ENCODE assay signal across 1 cellular context in genomic region chr1:112902221-112902620, GRCh38.
TF ChIP-seq lines count a peak whose summit lies in the region.

No MANE protein-coding gene starts in this region.

TF ChIP-seq in K562, 482 proteins besides CTCF, POLR2A, EP300 and RAD21 (continued from another document and continues in another):
- no peak for TF ChIP-seq ZNF609 (CRISPR knock-in tag; IDR thresholded peaks at IDR 0.05; ENCODE audit: borderline replicate concordance)
- TF ChIP-seq ZNF551 (CRISPR knock-in tag; IDR thresholded peaks at IDR 0.05) = 0 out of 2 replicates have a peak, but pooled peaks have one; percentile 45
- peak; percentile 48; the same call in 1 of the 2 replicates for TF ChIP-seq ZNF75A (CRISPR knock-in tag; IDR thresholded peaks at IDR 0.05)
- TF ChIP-seq ETV1 (tag; conservative IDR thresholded peaks at IDR 0.05; ENCODE audit: low read depth) = peak; percentile 41; the same call in 1 of the 2 replicates
- TF ChIP-seq KLF1 (tag; IDR thresholded peaks at IDR 0.05) = 0 out of 2 replicates have a peak, but pooled peaks have one; percentile 32
- TF ChIP-seq PPARD (CRISPR knock-in tag; IDR thresholded peaks at IDR 0.05) = peak; percentile 59; the same call in 1 of the 2 replicates
- TF ChIP-seq NFXL1 (CRISPR knock-in tag; IDR thresholded peaks at IDR 0.05) = peak; percentile 92
- no peak for TF ChIP-seq PHB (CRISPR knock-in tag; IDR thresholded peaks at IDR 0.05)
- no peak for TF ChIP-seq POLR2AphosphoS2 (IDR thresholded peaks at IDR 0.05; ENCODE audit: low read length)
- no peak for TF ChIP-seq TRIM24 (IDR thresholded peaks at IDR 0.05)
- peak; percentile 97 for TF ChIP-seq ZNF311 (CRISPR knock-in tag; IDR thresholded peaks at IDR 0.05)
- TF ChIP-seq ATF4 (CRISPR knock-in tag; IDR thresholded peaks at IDR 0.05) = peak; percentile 79; the same call in 1 of the 2 replicates
- peak; percentile 77 for TF ChIP-seq ZNF398 (CRISPR knock-in tag; IDR thresholded peaks at IDR 0.05)
- TF ChIP-seq FOXP4 (CRISPR knock-in tag; IDR thresholded peaks at IDR 0.05; ENCODE audit: borderline replicate concordance) = no peak
- peak; percentile 56; the same call in 1 of the 2 replicates for TF ChIP-seq IFI16 (CRISPR knock-in tag; IDR thresholded peaks at IDR 0.05)
- no peak for TF ChIP-seq WHSC1 (IDR thresholded peaks at IDR 0.05; ENCODE audit: low read length)
- TF ChIP-seq BDP1 (IDR thresholded peaks at IDR 0.05; ENCODE audit: insufficient read depth, insufficient read length) = no peak
- no peak for TF ChIP-seq BRF2 (IDR thresholded peaks at IDR 0.05; ENCODE audit: borderline replicate concordance, insufficient read depth, insufficient read length)
- no peak for TF ChIP-seq MYC (IDR thresholded peaks at IDR 0.05; ENCODE audit: low read depth, low read length)
- peak; percentile 90 for TF ChIP-seq MYC (CRISPR knock-in tag; IDR thresholded peaks at IDR 0.05; ENCODE audit: borderline replicate concordance, low read depth)
- TF ChIP-seq MCM2 (IDR thresholded peaks at IDR 0.05; ENCODE audit: low read depth) = no peak
- TF ChIP-seq PYGO2 (tag; IDR thresholded peaks at IDR 0.05) = peak; percentile 95
- TF ChIP-seq TEAD2 (tag; IDR thresholded peaks at IDR 0.05) = peak; percentile 80; the same call in 1 of the 2 replicates
- peak; percentile 92 for TF ChIP-seq SMAD3 (CRISPR knock-in tag; conservative IDR thresholded peaks at IDR 0.05)
- TF ChIP-seq ZZZ3 (IDR thresholded peaks at IDR 0.05) = no peak
- TF ChIP-seq TARDBP (IDR thresholded peaks at IDR 0.05) = no peak
- peak; percentile 79; the same call in 1 of the 2 replicates for TF ChIP-seq ZFPM2 (CRISPR knock-in tag; IDR thresholded peaks at IDR 0.05)
- TF ChIP-seq PTTG1 (tag; IDR thresholded peaks at IDR 0.05; ENCODE audit: low read depth) = peak; percentile 96
- peak; percentile 93 for TF ChIP-seq ZNF449 (CRISPR knock-in tag; IDR thresholded peaks at IDR 0.05)
- TF ChIP-seq SMARCA5 (IDR thresholded peaks at IDR 0.05) = no peak
- TF ChIP-seq ZNF639 (CRISPR knock-in tag; conservative IDR thresholded peaks at IDR 0.05 in 1 of 2, IDR thresholded peaks at IDR 0.05 in 1 of 2) = peak in 1 of 2 experiments; percentile 89; a peak in 2 of 4 replicates
- TF ChIP-seq MECOM (CRISPR knock-in tag; IDR thresholded peaks at IDR 0.05) = peak; percentile 97
- peak; percentile 90 for TF ChIP-seq GTF2A2 (tag; IDR thresholded peaks at IDR 0.05)
- 0 out of 6 replicates have a peak, but pooled peaks of 1 of the 3 experiments have one; percentile 27 for TF ChIP-seq ZBTB11 (CRISPR knock-in tag; IDR thresholded peaks at IDR 0.05)
- TF ChIP-seq KLF13 (tag; IDR thresholded peaks at IDR 0.05; ENCODE audit: borderline replicate concordance, low read depth) = peak; percentile 78; the same call in 1 of the 2 replicates
- TF ChIP-seq ERF (CRISPR knock-in tag; IDR thresholded peaks at IDR 0.05) = 0 out of 2 replicates have a peak, but pooled peaks have one; percentile 55
- TF ChIP-seq ZNF655 (CRISPR knock-in tag; IDR thresholded peaks at IDR 0.05) = 0 out of 2 replicates have a peak, but pooled peaks have one; percentile 24
- peak; percentile 86; the same call in 1 of the 2 replicates for TF ChIP-seq HSF4 (CRISPR knock-in tag; IDR thresholded peaks at IDR 0.05; ENCODE audit: borderline replicate concordance)
- TF ChIP-seq ZNF589 (CRISPR knock-in tag; IDR thresholded peaks at IDR 0.05; ENCODE audit: low read depth) = peak; percentile 88
- no peak for TF ChIP-seq ARHGAP35 (IDR thresholded peaks at IDR 0.05; ENCODE audit: partially characterized antibody)
